ENCODE assay signal across 1 cellular context in the genomic region with DNA sequence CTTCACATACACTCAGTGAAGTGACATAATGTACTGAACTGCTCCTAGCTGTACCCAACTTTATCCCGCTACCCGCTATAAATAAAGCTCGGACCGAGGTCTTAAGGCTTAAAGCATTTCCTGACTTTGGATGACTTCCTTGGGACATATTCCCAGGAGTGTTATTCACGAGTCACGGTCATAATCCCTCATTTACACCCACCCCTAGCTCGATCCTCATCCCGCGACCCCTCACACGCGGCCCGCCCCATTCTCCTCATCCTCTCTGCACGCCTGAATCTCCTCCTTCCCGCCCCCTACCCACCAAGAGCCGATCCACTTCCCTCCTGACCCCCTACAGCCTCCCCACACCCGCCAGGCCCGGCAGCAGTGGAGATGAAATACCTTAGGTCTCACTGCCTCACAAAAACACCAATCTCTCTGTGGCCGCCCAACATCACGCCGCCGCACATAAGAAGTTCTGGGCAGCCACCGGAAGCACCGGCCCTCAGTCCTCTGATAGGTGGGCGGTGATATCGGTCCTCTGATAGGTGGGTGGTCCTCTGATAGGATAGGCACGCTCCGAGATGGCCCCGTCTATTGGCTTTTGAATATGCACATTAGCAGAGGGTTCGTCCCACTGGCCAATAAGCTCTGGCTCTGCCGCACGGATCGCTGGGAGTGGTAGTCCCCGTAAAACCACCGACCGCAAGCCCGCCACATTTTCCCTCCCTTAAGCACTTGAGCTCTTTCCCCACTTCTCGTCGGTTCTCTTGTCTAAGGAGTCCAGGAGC.
TF ChIP-seq lines count a peak whose summit lies in the region.

A gene with protein sequence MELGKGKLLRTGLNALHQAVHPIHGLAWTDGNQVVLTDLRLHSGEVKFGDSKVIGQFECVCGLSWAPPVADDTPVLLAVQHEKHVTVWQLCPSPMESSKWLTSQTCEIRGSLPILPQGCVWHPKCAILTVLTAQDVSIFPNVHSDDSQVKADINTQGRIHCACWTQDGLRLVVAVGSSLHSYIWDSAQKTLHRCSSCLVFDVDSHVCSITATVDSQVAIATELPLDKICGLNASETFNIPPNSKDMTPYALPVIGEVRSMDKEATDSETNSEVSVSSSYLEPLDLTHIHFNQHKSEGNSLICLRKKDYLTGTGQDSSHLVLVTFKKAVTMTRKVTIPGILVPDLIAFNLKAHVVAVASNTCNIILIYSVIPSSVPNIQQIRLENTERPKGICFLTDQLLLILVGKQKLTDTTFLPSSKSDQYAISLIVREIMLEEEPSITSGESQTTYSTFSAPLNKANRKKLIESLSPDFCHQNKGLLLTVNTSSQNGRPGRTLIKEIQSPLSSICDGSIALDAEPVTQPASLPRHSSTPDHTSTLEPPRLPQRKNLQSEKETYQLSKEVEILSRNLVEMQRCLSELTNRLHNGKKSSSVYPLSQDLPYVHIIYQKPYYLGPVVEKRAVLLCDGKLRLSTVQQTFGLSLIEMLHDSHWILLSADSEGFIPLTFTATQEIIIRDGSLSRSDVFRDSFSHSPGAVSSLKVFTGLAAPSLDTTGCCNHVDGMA (minus strand): TSS at position 462 of the 773 bp plus-strand sequence. CDS start 7,897 bp downstream, outside the sequence.

TF ChIP-seq in SK-N-SH, 30 proteins besides CTCF, POLR2A, EP300 and RAD21 (continued from another document):
- TF ChIP-seq, protein P1, sequence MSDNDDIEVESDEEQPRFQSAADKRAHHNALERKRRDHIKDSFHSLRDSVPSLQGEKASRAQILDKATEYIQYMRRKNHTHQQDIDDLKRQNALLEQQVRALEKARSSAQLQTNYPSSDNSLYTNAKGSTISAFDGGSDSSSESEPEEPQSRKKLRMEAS (IDR thresholded peaks at IDR 0.05; ENCODE audit: low read depth), result peak; percentile 57
- TF ChIP-seq NRF1 (IDR thresholded peaks at IDR 0.05; ENCODE audit: low read depth, low read length) (no peak), GATA2 (CRISPR knock-in tag; IDR thresholded peaks at IDR 0.05) (no peak), YY1 (IDR thresholded peaks at IDR 0.05; ENCODE audit: low read depth) (0 out of 2 replicates have a peak, but pooled peaks have one; percentile 28), MEF2A (IDR thresholded peaks at IDR 0.05; ENCODE audit: borderline replicate concordance, low read depth) (no peak), TEAD4 (IDR thresholded peaks at IDR 0.05; ENCODE audit: borderline replicate concordance, insufficient read depth) (no peak), TAF1 (IDR thresholded peaks at IDR 0.05; ENCODE audit: borderline replicate concordance, low read depth, low read length) (peak; percentile 93), RCOR1 (IDR thresholded peaks at IDR 0.05; ENCODE audit: low read length) (no peak), SMC3 (IDR thresholded peaks at IDR 0.05; ENCODE audit: low read depth, low read length) (no peak), TCF12 (IDR thresholded peaks at IDR 0.05) (no peak), GABPA (IDR thresholded peaks at IDR 0.05; ENCODE audit: low read depth) (peak; percentile 85), MXI1 (IDR thresholded peaks at IDR 0.05; ENCODE audit: low read depth, low read length) (peak; percentile 99), POLR2AphosphoS5 (IDR thresholded peaks at IDR 0.05; ENCODE audit: low read depth, low read length) (peak; percentile 98), FOXM1 (IDR thresholded peaks at IDR 0.05; ENCODE audit: low read depth) (no peak), RXRA (IDR thresholded peaks at IDR 0.05; ENCODE audit: borderline replicate concordance, low read depth) (no peak), JUND (IDR thresholded peaks at IDR 0.05) (no peak), FOXJ3 (CRISPR knock-in tag; IDR thresholded peaks at IDR 0.05) (no peak), EZH2phosphoT487 (IDR thresholded peaks at IDR 0.05; ENCODE audit: borderline replicate concordance, low read depth) (no peak), NFIC (IDR thresholded peaks at IDR 0.05; ENCODE audit: borderline replicate concordance) (no peak)
- TF ChIP-seq, protein P2, sequence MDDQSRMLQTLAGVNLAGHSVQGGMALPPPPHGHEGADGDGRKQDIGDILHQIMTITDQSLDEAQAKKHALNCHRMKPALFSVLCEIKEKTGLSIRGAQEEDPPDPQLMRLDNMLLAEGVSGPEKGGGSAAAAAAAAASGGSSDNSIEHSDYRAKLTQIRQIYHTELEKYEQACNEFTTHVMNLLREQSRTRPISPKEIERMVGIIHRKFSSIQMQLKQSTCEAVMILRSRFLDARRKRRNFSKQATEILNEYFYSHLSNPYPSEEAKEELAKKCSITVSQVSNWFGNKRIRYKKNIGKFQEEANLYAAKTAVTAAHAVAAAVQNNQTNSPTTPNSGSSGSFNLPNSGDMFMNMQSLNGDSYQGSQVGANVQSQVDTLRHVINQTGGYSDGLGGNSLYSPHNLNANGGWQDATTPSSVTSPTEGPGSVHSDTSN (IDR thresholded peaks at IDR 0.05), result peak; percentile 86
- TF ChIP-seq, protein P3, sequence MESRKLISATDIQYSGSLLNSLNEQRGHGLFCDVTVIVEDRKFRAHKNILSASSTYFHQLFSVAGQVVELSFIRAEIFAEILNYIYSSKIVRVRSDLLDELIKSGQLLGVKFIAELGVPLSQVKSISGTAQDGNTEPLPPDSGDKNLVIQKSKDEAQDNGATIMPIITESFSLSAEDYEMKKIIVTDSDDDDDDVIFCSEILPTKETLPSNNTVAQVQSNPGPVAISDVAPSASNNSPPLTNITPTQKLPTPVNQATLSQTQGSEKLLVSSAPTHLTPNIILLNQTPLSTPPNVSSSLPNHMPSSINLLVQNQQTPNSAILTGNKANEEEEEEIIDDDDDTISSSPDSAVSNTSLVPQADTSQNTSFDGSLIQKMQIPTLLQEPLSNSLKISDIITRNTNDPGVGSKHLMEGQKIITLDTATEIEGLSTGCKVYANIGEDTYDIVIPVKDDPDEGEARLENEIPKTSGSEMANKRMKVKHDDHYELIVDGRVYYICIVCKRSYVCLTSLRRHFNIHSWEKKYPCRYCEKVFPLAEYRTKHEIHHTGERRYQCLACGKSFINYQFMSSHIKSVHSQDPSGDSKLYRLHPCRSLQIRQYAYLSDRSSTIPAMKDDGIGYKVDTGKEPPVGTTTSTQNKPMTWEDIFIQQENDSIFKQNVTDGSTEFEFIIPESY (IDR thresholded peaks at IDR 0.05; ENCODE audit: borderline replicate concordance, low read depth), result no peak
- TF ChIP-seq, protein P4, sequence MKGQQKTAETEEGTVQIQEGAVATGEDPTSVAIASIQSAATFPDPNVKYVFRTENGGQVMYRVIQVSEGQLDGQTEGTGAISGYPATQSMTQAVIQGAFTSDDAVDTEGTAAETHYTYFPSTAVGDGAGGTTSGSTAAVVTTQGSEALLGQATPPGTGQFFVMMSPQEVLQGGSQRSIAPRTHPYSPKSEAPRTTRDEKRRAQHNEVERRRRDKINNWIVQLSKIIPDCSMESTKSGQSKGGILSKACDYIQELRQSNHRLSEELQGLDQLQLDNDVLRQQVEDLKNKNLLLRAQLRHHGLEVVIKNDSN (IDR thresholded peaks at IDR 0.05; ENCODE audit: borderline replicate concordance, low read depth), result no peak
